Comparison of ENCODE assay signal across 8 cellular contexts in the genomic region with DNA sequence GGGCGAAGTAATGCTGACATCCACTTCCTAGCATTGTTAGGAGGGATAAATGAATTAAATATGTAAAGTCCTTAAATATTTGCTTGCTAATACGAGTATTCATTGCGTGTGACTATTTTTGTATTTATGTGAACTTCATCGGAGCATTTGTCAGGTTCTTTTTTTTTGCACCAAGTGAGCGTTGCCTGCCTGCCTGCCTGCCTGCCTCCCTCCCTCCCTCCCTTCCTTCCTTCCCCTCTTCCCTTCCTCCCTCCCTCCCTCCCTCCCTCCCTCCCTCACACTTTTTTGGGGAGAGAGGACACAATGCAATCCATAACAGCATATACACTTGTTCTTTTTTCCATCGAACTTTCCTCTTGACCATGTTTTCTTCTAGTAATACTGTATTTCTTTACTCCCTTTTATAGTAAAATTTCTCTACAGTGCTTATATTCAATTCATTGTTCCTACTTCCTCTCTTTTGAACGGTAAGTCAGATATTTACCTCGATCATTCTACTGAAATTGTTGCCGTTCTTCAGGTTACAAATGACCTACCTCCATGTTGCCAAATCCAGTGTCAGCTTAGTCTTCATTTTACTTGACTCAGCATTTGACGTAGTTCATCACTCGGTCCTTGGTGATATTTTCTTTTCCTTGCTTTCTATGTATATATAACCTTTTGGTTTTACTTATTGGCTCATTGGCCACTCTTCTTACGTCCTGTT. TPM values are rescaled to one million over a fixed set of nuclear protein-coding genes. Genes with fewer than 3 reads are reported as not detected.
DNase-seq lines count a peak whose midpoint lies in the region; ATAC-seq and TF ChIP-seq lines count a peak whose summit lies in the region.

No MANE protein-coding gene starts in this region.

- in situ Hi-C loops in ACHN (cut with HindIII; ENCODE audit: low pct_ligation_motif_present, low pct_unique_long_range_greater_than_20kb, low sequenced_read_pairs): no loop called here

- H3K27me3 ChIP-seq in subcutaneous abdominal adipose tissue (ENCODE audit: control insufficient read depth in 5 of 5, insufficient read depth in 4 of 5, low read length in 5 of 5): no peaks in the 10 kb centered on the region

- H3K36me3 ChIP-seq in subcutaneous abdominal adipose tissue (ENCODE audit: control insufficient read depth in 5 of 5, insufficient read depth in 5 of 5, low read length in 5 of 5): peaks cover under 1 to 2% (median 2%) of the 10 kb centered on the region in 5 donors

- ATAC-seq in left colon: peak; percentile 39
- no peak for ATAC-seq in GM19324 (IDR thresholded peaks at IDR 0.05; ENCODE audit: low FRiP score, unreplicated experiment)
- ATAC-seq in HG03139 (IDR thresholded peaks at IDR 0.05; ENCODE audit: unreplicated experiment): no peak

- peaks cover 0 to 5% (median 0%) of the 10 kb centered on the region in 5 donors for H3K9me3 ChIP-seq in subcutaneous abdominal adipose tissue (ENCODE audit: control insufficient read depth in 5 of 5, low read length in 5 of 5)

- peak overlapping the region; percentile 96 for H3K27ac ChIP-seq in subcutaneous abdominal adipose tissue (ENCODE audit: low read depth, low read length)

- peak overlapping the region; percentile 75 to 96 (median 94) for H3K9ac ChIP-seq in subcutaneous abdominal adipose tissue (ENCODE audit: low read length in 5 of 5)

- DNase-seq in ACHN (peak; percentile 6), GM12864 (ENCODE audit: low read depth) (no peak), NCI-H748 treated with DMSO at 0.1 percent for 48 hours (lab: John Stamatoyannopoulos, UW) (peak; percentile 23), cerebellar cortex (ENCODE audit: low spot score) (peak; percentile 64), left colon (peak in 1 of 2 donors; percentile 25)

- TF ChIP-seq CTCF in GM12864 (IDR thresholded peaks at IDR 0.05; ENCODE audit: low read depth, low read length, missing control alignments): no peak

- H3K4me1 ChIP-seq in subcutaneous abdominal adipose tissue (ENCODE audit: control insufficient read depth in 5 of 5, insufficient read depth in 5 of 5, low read length in 5 of 5): peaks cover 0 to 13% (median 8%) of the 10 kb centered on the region in 5 donors

- H3K4me3 ChIP-seq in GM12864 (ENCODE audit: low read depth, low read length): peak overlapping the region; percentile 99
- peak overlapping the region; percentile 86 to 96 (median 95) for H3K4me3 ChIP-seq in subcutaneous abdominal adipose tissue (ENCODE audit: low read depth in 1 of 5, low read length in 5 of 5)

- intact Hi-C loops in left colon (cut with DNase I, micrococcal nuclease): loop anchor here in 1 of 2 donors (10.0 kb wide), 1 partner anchor 72 kb away; no protein-coding TSS in a partner anchor

RNA-seq across cellular contexts. Expression of gene CCDC7, which starts 0.9 kb away (rescaled TPM):
- 10 to 100 TPM; 11.4 to 15.9 TPM for total RNA-seq in left colon
